ENCODE assay signal across 1 cellular context in the genomic region with DNA sequence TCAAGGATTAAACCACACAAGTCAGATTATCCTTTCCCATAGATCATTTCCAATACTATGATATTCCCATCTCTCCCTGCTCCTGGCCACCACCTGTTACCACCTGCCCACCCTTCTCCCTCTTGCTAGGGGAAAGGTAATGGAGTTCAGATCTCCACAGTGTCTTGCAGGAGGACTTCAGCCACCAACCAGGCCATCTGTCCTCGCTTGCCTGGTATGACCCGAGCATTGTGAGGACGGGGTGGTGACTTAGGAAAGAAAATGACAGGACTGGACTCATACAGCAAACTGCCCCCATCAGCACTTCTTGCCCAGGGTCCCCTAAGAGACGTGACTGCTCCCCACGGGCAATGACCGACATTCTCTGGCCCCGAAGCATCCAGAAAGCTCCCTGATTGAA.
TF ChIP-seq lines count a peak whose summit lies in the region.

No MANE protein-coding gene starts in this region.

TF ChIP-seq in SK-N-SH treated with all-trans-retinoic acid at 6 μM for 48 hours, 23 proteins besides CTCF, POLR2A, EP300 and RAD21 (continued from another document):
- TF ChIP-seq, protein P1, sequence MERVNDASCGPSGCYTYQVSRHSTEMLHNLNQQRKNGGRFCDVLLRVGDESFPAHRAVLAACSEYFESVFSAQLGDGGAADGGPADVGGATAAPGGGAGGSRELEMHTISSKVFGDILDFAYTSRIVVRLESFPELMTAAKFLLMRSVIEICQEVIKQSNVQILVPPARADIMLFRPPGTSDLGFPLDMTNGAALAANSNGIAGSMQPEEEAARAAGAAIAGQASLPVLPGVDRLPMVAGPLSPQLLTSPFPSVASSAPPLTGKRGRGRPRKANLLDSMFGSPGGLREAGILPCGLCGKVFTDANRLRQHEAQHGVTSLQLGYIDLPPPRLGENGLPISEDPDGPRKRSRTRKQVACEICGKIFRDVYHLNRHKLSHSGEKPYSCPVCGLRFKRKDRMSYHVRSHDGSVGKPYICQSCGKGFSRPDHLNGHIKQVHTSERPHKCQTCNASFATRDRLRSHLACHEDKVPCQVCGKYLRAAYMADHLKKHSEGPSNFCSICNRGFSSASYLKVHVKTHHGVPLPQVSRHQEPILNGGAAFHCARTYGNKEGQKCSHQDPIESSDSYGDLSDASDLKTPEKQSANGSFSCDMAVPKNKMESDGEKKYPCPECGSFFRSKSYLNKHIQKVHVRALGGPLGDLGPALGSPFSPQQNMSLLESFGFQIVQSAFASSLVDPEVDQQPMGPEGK (CRISPR knock-in tag; IDR thresholded peaks at IDR 0.05; ENCODE audit: borderline replicate concordance): no peak
- TF ChIP-seq ARNTL (CRISPR knock-in tag; IDR thresholded peaks at IDR 0.05; ENCODE audit: borderline replicate concordance, low read depth): no peak
- TF ChIP-seq, protein P2, sequence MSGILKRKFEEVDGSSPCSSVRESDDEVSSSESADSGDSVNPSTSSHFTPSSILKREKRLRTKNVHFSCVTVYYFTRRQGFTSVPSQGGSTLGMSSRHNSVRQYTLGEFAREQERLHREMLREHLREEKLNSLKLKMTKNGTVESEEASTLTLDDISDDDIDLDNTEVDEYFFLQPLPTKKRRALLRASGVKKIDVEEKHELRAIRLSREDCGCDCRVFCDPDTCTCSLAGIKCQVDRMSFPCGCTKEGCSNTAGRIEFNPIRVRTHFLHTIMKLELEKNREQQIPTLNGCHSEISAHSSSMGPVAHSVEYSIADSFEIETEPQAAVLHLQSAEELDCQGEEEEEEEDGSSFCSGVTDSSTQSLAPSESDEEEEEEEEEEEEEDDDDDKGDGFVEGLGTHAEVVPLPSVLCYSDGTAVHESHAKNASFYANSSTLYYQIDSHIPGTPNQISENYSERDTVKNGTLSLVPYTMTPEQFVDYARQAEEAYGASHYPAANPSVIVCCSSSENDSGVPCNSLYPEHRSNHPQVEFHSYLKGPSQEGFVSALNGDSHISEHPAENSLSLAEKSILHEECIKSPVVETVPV (CRISPR knock-in tag; IDR thresholded peaks at IDR 0.05): no peak
TF ChIP-seq in SK-N-SH treated with all-trans-retinoic acid at 6 μM for 48 hours: peak in this region for 0.
